Comparison of ENCODE assay signal across 1 cellular context in genomic region chr18:8603663-8604520, GRCh38.
TF ChIP-seq lines count a peak whose summit lies in the region.

No MANE protein-coding gene starts in this region.

TF ChIP-seq in K562, 482 proteins besides CTCF, POLR2A, EP300 and RAD21 (continued from another document):
- no peak for TF ChIP-seq ZBTB43 (CRISPR knock-in tag; IDR thresholded peaks at IDR 0.05)
- no peak for TF ChIP-seq ZNF551 (CRISPR knock-in tag; IDR thresholded peaks at IDR 0.05)
- no peak for TF ChIP-seq SNAPC5 (CRISPR knock-in tag; IDR thresholded peaks at IDR 0.05)
- TF ChIP-seq ZBTB1 (CRISPR knock-in tag; IDR thresholded peaks at IDR 0.05; ENCODE audit: borderline replicate concordance, low read depth) = no peak
- no peak for TF ChIP-seq PTTG1 (tag; IDR thresholded peaks at IDR 0.05; ENCODE audit: low read depth)
- TF ChIP-seq ZNF212 (CRISPR knock-in tag; IDR thresholded peaks at IDR 0.05) = no peak
- TF ChIP-seq SMARCC2 (IDR thresholded peaks at IDR 0.05; ENCODE audit: low read depth) = no peak
- TF ChIP-seq KLF1 (tag; IDR thresholded peaks at IDR 0.05) = peak; percentile 33; the same call in 1 of the 2 replicates
- TF ChIP-seq ZNF395 (CRISPR knock-in tag; IDR thresholded peaks at IDR 0.05) = no peak
- no peak for TF ChIP-seq ZNF3 (CRISPR knock-in tag; IDR thresholded peaks at IDR 0.05)
- peak; percentile 75 for TF ChIP-seq C11orf30 (IDR thresholded peaks at IDR 0.05; ENCODE audit: low read depth)
- no peak for TF ChIP-seq ATF3 (IDR thresholded peaks at IDR 0.05)
- TF ChIP-seq ATF3 (CRISPR knock-in tag; conservative IDR thresholded peaks at IDR 0.05) = no peak
- peak; percentile 55; the same call in 1 of the 2 replicates for TF ChIP-seq MAFG (tag; conservative IDR thresholded peaks at IDR 0.05)
- no peak for TF ChIP-seq TRIM28 (IDR thresholded peaks at IDR 0.05)
- no peak for TF ChIP-seq MTF1 (CRISPR knock-in tag; IDR thresholded peaks at IDR 0.05; ENCODE audit: borderline replicate concordance)
- TF ChIP-seq BMI1 (IDR thresholded peaks at IDR 0.05; ENCODE audit: low read length) = peak; percentile 35; the same call in 1 of the 2 replicates
- no peak for TF ChIP-seq THRAP3 (IDR thresholded peaks at IDR 0.05; ENCODE audit: borderline replicate concordance)
- TF ChIP-seq FUS (optimal IDR thresholded peaks at IDR 0.05; ENCODE audit: low read depth, low read length) = no peak
- no peak for TF ChIP-seq NR1H2 (CRISPR knock-in tag; IDR thresholded peaks at IDR 0.05)
- TF ChIP-seq AFF4 (CRISPR knock-in tag; IDR thresholded peaks at IDR 0.05) = no peak
- TF ChIP-seq ZNF184 (CRISPR knock-in tag; IDR thresholded peaks at IDR 0.05) = no peak
- TF ChIP-seq RB1 (IDR thresholded peaks at IDR 0.05; ENCODE audit: low read depth) = no peak
- no peak for TF ChIP-seq NFATC3 (IDR thresholded peaks at IDR 0.05)
- TF ChIP-seq CBX8 (IDR thresholded peaks at IDR 0.05; ENCODE audit: borderline replicate concordance, extremely low read depth, low read depth, low read length, poor library complexity, severe bottlenecking) = peak; percentile 54
- TF ChIP-seq HCFC1 (IDR thresholded peaks at IDR 0.05; ENCODE audit: low read depth, low read length) = no peak
- TF ChIP-seq PHB2 (IDR thresholded peaks at IDR 0.05; ENCODE audit: low read depth) = no peak
- TF ChIP-seq HINFP (tag; conservative IDR thresholded peaks at IDR 0.05; ENCODE audit: low read depth) = no peak
